Comparison of ENCODE assay signal across 8 cellular contexts in the genomic region with DNA sequence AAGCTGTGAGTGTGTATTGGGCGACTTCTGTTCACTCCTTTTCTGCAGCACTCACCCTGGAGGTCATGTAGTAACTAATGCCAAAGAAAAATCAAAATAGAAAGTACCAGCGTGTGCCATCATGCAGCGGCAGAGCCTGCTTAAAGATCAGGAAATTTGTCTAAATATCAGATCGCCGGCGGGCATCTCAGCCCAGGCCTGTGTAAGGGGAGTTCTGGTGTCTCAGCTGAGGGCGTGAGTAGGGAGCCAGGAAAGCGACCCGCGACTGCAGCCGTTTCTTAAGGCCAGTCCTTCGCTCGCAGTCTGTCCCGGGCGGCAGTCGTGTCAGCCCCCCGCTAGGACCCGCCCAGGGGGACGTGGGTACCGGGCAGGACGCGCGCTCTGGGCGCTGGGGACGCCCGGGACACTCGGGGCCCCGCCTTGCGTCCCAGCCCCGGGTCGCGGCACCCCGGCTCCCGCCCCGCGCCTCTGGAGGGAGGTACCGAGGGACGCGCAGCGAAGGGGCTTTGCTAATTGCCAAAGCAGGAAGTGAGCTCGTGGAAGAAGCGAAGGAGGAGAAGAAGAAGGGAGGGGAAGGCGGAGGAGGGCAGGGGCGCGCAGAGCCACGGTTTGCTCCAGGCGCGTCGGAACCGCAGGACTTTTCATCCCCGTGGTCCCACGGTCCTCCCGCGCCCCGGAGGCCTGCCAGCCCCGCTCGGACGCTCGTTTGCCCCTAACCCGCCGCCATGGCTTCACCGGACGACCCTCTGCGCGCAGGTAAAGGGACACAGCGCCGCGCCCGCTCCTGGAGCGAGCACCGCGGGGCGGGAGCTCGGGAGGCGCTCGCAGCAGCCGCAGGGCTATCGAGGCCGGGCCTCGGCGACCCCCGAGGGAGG. TPM values are rescaled to one million over a fixed set of nuclear protein-coding genes. Genes with fewer than 3 reads are reported as not detected.
DNase-seq lines count a peak whose midpoint lies in the region; TF ChIP-seq lines count a peak whose summit lies in the region.

No MANE protein-coding gene starts in this region.

- H4K91ac ChIP-seq in H9 (ENCODE audit: insufficient read length, low read depth, low read length) (no peak overlapping the region), neuronal stem cell (ENCODE audit: low read depth, low read length, poor library complexity) (no peak overlapping the region)

- H3K4ac ChIP-seq in H9 (ENCODE audit: low read depth, low read length) (no peak overlapping the region), neuronal stem cell (ENCODE audit: low read length) (peak overlapping the region; percentile 38)

- no peak overlapping the region for H2BK12ac ChIP-seq in H9 (ENCODE audit: insufficient read length, low read depth, low read length)
- peak overlapping the region; percentile 81 for H2BK12ac ChIP-seq in neuronal stem cell (ENCODE audit: low read length)

- H3K14ac ChIP-seq in H9 (ENCODE audit: insufficient read depth, low read length): peak overlapping the region; percentile 91
- no peak overlapping the region for H3K14ac ChIP-seq in neuronal stem cell (ENCODE audit: low read length)

- no peak overlapping the region for H2BK120ac ChIP-seq in H9 (ENCODE audit: low read depth, low read length, poor library complexity, severe bottlenecking)
- H2BK120ac ChIP-seq in neuronal stem cell (ENCODE audit: low read depth, low read length): peak overlapping the region; percentile 27

- H3K4me1 ChIP-seq in H9 (ENCODE audit: insufficient read depth, low read length) (peaks cover 4% of the 10 kb centered on the region; the same call in 1 of the 2 replicates), neuronal stem cell (ENCODE audit: control insufficient read depth in 2 of 2, insufficient read depth in 1 of 2, low read depth in 1 of 2, low read length in 2 of 2) (peaks cover 7% of the 10 kb centered on the region in 2 donors)

- H2AK5ac ChIP-seq in H9 (ENCODE audit: insufficient read length, low read length) (no peak overlapping the region), neuronal stem cell (ENCODE audit: low read depth, low read length) (no peak overlapping the region)

- H2BK15ac ChIP-seq in H9 (ENCODE audit: low read depth, low read length): peak overlapping the region; percentile 5; the same call in 1 of the 2 replicates
- H2BK15ac ChIP-seq in neuronal stem cell (ENCODE audit: low read length): peak overlapping the region; percentile 98

- peaks cover 0 to 2% (median 0%) of the 10 kb centered on the region in 3 experiments; a peak in 1 of 7 replicates for H3K36me3 Mint-ChIP-seq in H9 (ENCODE audit: insufficient read depth in 1 of 3, low read depth in 3 of 3)

- no peak overlapping the region for H3K56ac ChIP-seq in H9 (ENCODE audit: insufficient read length, low read depth, low read length)

- no CpG with 5 or more reads among the region's 82 CpGs for WGBS in H9 (ENCODE audit: extremely low coverage, insufficient read length, low lambda C conversion rate)
- WGBS in neuronal stem cell (ENCODE audit: extremely low coverage in 2 of 2, insufficient read length in 2 of 2, insufficient replicate concordance in 1 of 2), 2 donors: no CpG with 5 or more reads among the region's 82 CpGs

- H2AFZ ChIP-seq in H9 (ENCODE audit: low read length) (peak overlapping the region; percentile 84), neuronal stem cell (ENCODE audit: low read length) (peak overlapping the region; percentile 96)

- H4K5ac ChIP-seq in H9 (ENCODE audit: insufficient read length, low read depth, low read length): no peak overlapping the region

- peak overlapping the region; percentile 68 for H3K4me2 ChIP-seq in H9 (ENCODE audit: insufficient read depth, insufficient read length, low read length)
- peak overlapping the region; percentile 81 for H3K4me2 ChIP-seq in neuronal stem cell (ENCODE audit: insufficient read depth, low read length, poor library complexity, severe bottlenecking)

- H3K27ac ChIP-seq in H9 (ENCODE audit: insufficient read length, low read depth, low read length) (no peak overlapping the region), neuronal stem cell (replicated peaks; ENCODE audit: low read length) (no peak overlapping the region)

- no peak overlapping the region for H4K8ac ChIP-seq in H9 (replicated peaks; ENCODE audit: insufficient read length, low read depth, low read length)
- no peak overlapping the region for H4K8ac ChIP-seq in neuronal stem cell (ENCODE audit: low read depth, low read length)

- no peaks in the 10 kb centered on the region; a peak in 1 of 5 replicates for H3K9me3 Mint-ChIP-seq in H9

- H3K27me3 ChIP-seq in H9 (ENCODE audit: insufficient read depth, low read length) (no peaks in the 10 kb centered on the region; the same call in 1 of the 2 replicates), neuronal stem cell (ENCODE audit: control insufficient read depth in 3 of 3, insufficient read depth in 3 of 3, low read depth in 1 of 3, low read length in 3 of 3) (peaks cover 0 to 61% (median 17%) of the 10 kb centered on the region in 3 experiments)

- DNase-seq in H9 (peak; percentile 73), NCI-H2171 (lab: John Stamatoyannopoulos, UW) (peak; percentile 16), activated T-cell treated with anti-CD3 and anti-CD28 coated beads for 4 hours (peak; percentile 19), fibroblast of mammary gland (ENCODE audit: low read depth) (no peak), neuronal stem cell (ENCODE audit: low spot score) (peak; percentile 46), SKM-1 treated with dmso at 0.1 percent for 144 hours (lab: John Stamatoyannopoulos, UW; ENCODE audit: unreplicated experiment) (no peak), AML-193 (lab: John Stamatoyannopoulos, UW) (no peak)

- peak overlapping the region; percentile 77 to 88 for H3K4me3 Mint-ChIP-seq in H9

- H4K20me1 ChIP-seq in H9 (ENCODE audit: control insufficient read depth, insufficient read depth, insufficient read length): no peaks in the 10 kb centered on the region

- peaks cover 51% of the 10 kb centered on the region for H3K27me3 Mint-ChIP-seq in H9 (ENCODE audit: low read depth)

- H3K23me2 ChIP-seq in H9 (ENCODE audit: insufficient read length, low read depth, low read length, poor library complexity, severe bottlenecking): peaks cover 10% of the 10 kb centered on the region

- no peak overlapping the region for H3K27ac Mint-ChIP-seq in H9

- no peak overlapping the region for H3T11ph ChIP-seq in H9 (ENCODE audit: low read length)

- H3K18ac ChIP-seq in H9 (ENCODE audit: insufficient read length, low read depth, low read length) (peak overlapping the region; percentile 92), neuronal stem cell (ENCODE audit: low read length) (peak overlapping the region; percentile 96)

- H3K79me2 ChIP-seq in H9 (ENCODE audit: insufficient read depth, low read length): no peaks in the 10 kb centered on the region

- H3K79me1 ChIP-seq in H9 (ENCODE audit: insufficient read depth, low read depth, low read length, poor library complexity, severe bottlenecking) (no peaks in the 10 kb centered on the region), neuronal stem cell (ENCODE audit: low read depth, low read length) (no peaks in the 10 kb centered on the region)

- no peak overlapping the region for H2BK20ac ChIP-seq in H9 (ENCODE audit: low read depth, low read length, poor library complexity, severe bottlenecking)

- H3K4me3 ChIP-seq in GM12875 (ENCODE audit: low read depth, low read length) (peak overlapping the region; percentile 92), fibroblast of mammary gland (ENCODE audit: control insufficient read depth, low read depth, low read length) (peak overlapping the region; percentile 31), neuronal stem cell (ENCODE audit: low read length in 2 of 2) (peak overlapping the region; percentile 42 to 96)

- H3K23ac ChIP-seq in H9 (ENCODE audit: insufficient read length, low read depth, low read length): no peak overlapping the region
- peak overlapping the region; percentile 90 for H3K23ac ChIP-seq in neuronal stem cell (ENCODE audit: low read depth, low read length, poor library complexity)

- H2BK5ac ChIP-seq in H9 (ENCODE audit: insufficient read length, low read length) (no peak overlapping the region), neuronal stem cell (ENCODE audit: low read length) (no peak overlapping the region)

- TF ChIP-seq CTCF in GM12875 (IDR thresholded peaks at IDR 0.05; ENCODE audit: borderline replicate concordance, insufficient read depth, low read depth, low read length) (no peak), H9 (conservative IDR thresholded peaks at IDR 0.05) (no peak), fibroblast of mammary gland (conservative IDR thresholded peaks at IDR 0.05; ENCODE audit: control insufficient read depth, insufficient read depth, low read depth, low read length) (no peak)

- peak overlapping the region; percentile 52 for H3K9ac ChIP-seq in H9 (ENCODE audit: extremely low read depth, insufficient read length, low read length)
- H3K9ac ChIP-seq in neuronal stem cell (ENCODE audit: low read depth, low read length, poor library complexity): peak overlapping the region; percentile 92

- H3K36me3 ChIP-seq in neuronal stem cell (replicated peaks in 1 of 2; ENCODE audit: control insufficient read depth in 2 of 2, insufficient read depth in 2 of 2, low read length in 2 of 2): no peaks in the 10 kb centered on the region

- H3K4me1 Mint-ChIP-seq in H9: peaks cover 23 to 29% of the 10 kb centered on the region in 2 experiments

- no peaks in the 10 kb centered on the region for H3K9me3 ChIP-seq in H9 (ENCODE audit: control insufficient read depth, low read depth, low read length)
- H3K9me3 ChIP-seq in neuronal stem cell (replicated peaks in 1 of 2; ENCODE audit: control insufficient read depth in 2 of 2, insufficient read depth in 1 of 2, low read depth in 1 of 2, low read length in 2 of 2): no peaks in the 10 kb centered on the region

RNA-seq across cellular contexts. Expression of a gene that starts 1.1 kb away (rescaled TPM):
- 3.8 and 4.5 TPM in 2 replicates for total RNA-seq in H9 (2021)
- 1.3 TPM for polyA plus RNA-seq in neuronal stem cell (2013, experiment 1 of 2)
- polyA plus RNA-seq in neuronal stem cell (2013, experiment 2 of 2): 1.5 TPM

Comparison
In these comparisons a context has a peak if more than half of its experiments do, and no peak if none do; other contexts are left out.
1. H3K4me3 ChIP-seq: peak in every context shown above with its lines; median percentile 92 in GM12875; 69 in neuronal stem cell; 31 in fibroblast of mammary gland.
2. DNase-seq: peak in H9 (single experiment), NCI-H2171 (single experiment), activated T-cell treated with anti-CD3 and anti-CD28 coated beads for 4 hours (single experiment) and neuronal stem cell (single experiment); none in fibroblast of mammary gland (single experiment), SKM-1 treated with dmso at 0.1 percent for 144 hours (single experiment) and AML-193 (0 of 2).